ENCODE assay signal across 7 cellular contexts in the genomic region with DNA sequence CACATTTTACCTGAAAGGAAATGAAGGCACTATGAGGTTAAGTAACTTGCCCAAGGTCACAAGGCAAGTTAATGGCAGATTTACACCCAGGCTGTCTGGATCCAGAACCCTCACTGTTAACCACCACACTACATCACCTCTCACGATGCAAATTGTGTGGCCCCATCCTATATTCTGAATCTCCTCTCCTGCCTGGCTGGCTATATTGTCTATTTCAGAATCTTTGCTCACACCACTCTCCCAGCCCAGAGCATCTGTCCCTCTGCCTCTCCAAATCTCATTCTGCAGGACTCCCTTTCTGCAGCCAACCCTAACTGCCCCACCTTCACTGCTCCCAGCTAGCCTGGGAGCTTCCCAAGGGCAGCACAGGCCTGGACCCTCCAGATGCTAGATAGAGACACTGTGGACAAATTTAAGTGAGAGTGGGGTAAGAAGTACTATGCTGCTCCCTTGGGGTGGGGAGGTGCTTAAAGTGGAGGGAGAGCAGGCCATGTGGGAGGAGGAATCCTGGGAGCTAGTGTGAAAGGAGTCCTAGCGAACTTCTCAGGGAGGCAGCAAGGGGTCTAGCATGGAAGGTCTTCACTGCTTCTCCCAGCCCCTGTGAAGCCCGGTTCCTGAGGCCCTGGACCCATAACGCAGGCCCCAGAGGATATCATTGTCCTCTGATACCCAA. TPM values are rescaled to one million over a fixed set of nuclear protein-coding genes. Genes with fewer than 3 reads are reported as not detected.
DNase-seq lines count a peak whose midpoint lies in the region; ATAC-seq and TF ChIP-seq lines count a peak whose summit lies in the region.

No MANE protein-coding gene starts in this region.

- H3K9me3 Mint-ChIP-seq in mesothelial cell of epicardium = no peaks in the 10 kb centered on the region

- peaks cover 7% of the 10 kb centered on the region for H3K27me3 Mint-ChIP-seq in mesothelial cell of epicardium (ENCODE audit: low read depth)

- peak; percentile 3 for ATAC-seq in GM21390 (IDR thresholded peaks at IDR 0.05; ENCODE audit: unreplicated experiment)
- ATAC-seq in HG03097 (IDR thresholded peaks at IDR 0.05; ENCODE audit: low FRiP score, unreplicated experiment) = no peak

- peaks cover 17% of the 10 kb centered on the region for H3K4me1 Mint-ChIP-seq in mesothelial cell of epicardium

- no peaks in the 10 kb centered on the region for H3K36me3 Mint-ChIP-seq in mesothelial cell of epicardium

- H3K4me3 Mint-ChIP-seq in mesothelial cell of epicardium = peak overlapping the region; percentile 94

- DNase-seq in NCI-H82 (lab: John Stamatoyannopoulos, UW) = peak; percentile 59
- no peak for DNase-seq in coronary artery (ENCODE audit: low spot score)
- DNase-seq in mesothelial cell of epicardium (ENCODE audit: low spot score in 2 of 2, unreplicated experiment in 2 of 2) = peak in 1 of 2 experiments; percentile 39
- DNase-seq in AML-193 (lab: John Stamatoyannopoulos, UW) = no peak
- DNase-seq in amygdala (lab: John Stamatoyannopoulos, UW) = no peak

- peak overlapping the region; percentile 91 for H3K27ac Mint-ChIP-seq in mesothelial cell of epicardium

- no peak for TF ChIP-seq CTCF in coronary artery (IDR thresholded peaks at IDR 0.05)
- no peak for TF ChIP-seq CTCF in mesothelial cell of epicardium (IDR thresholded peaks at IDR 0.05; ENCODE audit: unreplicated experiment)

- peak overlapping the region; percentile 95 for H3K4me3 ChIP-seq in coronary artery

- H3K27ac ChIP-seq in coronary artery = peak overlapping the region; percentile 69 to 90

RNA-seq across cellular contexts. Expression of gene CUEDC2, which starts 0.8 kb away (rescaled TPM):
- 75.0 to 80.5 TPM (median 75.6 TPM) in 3 replicates for total RNA-seq in mesothelial cell of epicardium

RNA-seq across cellular contexts. Expression of gene FBXL15, which starts 11.0 kb away (rescaled TPM):
- 9.4 to 11.7 TPM (median 10.1 TPM) in 3 replicates for total RNA-seq in mesothelial cell of epicardium

RNA-seq across cellular contexts. Expression of gene PSD, which starts 13.0 kb away (rescaled TPM):
- 12.4 to 14.3 TPM (median 13.4 TPM) in 3 replicates for total RNA-seq in mesothelial cell of epicardium

RNA-seq across cellular contexts. Expression of gene C10orf95, which starts 19.8 kb away (rescaled TPM):
- total RNA-seq in mesothelial cell of epicardium = not detected in 3 replicates

RNA-seq across cellular contexts. Expression of gene NFKB2, which starts 36.1 kb away (rescaled TPM):
- 51.7 to 56.6 TPM (median 55.8 TPM) in 3 replicates for total RNA-seq in mesothelial cell of epicardium
